ENCODE assay signal across 13 cellular contexts in the genomic region with DNA sequence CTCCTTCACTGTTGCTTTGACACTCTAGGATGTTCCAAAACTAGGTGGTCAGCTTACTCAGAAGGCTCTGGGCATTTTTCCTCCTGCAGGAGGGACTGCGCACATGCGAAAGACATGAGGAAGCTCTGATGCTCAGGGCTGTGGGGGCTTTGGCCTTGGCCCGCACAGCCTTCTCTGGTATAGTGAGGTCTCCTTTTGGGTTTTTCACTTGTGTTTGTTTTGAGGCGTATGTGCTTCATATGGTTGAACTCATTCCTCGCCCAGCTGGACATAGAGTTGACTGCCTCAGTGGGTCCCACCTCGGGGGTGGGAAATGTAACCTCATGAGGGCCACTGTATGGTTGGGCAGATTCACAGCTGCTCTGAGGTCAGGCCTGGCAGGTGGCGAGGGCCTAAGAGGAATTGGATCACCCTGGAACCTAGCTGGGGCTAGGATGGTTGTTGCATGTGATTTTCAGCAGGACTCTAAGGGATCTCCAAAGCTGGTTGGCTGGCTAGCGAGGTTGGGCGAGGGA.
DNase-seq lines count a peak whose midpoint lies in the region; ATAC-seq lines count a peak whose summit lies in the region.
"Had no signal": no experiment of that assay in that cellular context is flagged by ENCODE, and none has a peak within 500 bp of the region (broad histone marks: within the 10 kb centered on the region; RNA-seq: fewer than 3 reads in every experiment).

No MANE protein-coding gene starts in this region.

- H3K4me1 Mint-ChIP-seq in CD4-positive, CD25-positive, alpha-beta regulatory T cell, result peaks cover 21 to 86% (median 62%) of the 10 kb centered on the region in 4 donors
- H3K4me1 Mint-ChIP-seq in activated T-helper 1 cell treated with anti-CD3 and anti-CD28 coated beads, Interleukin-12 subunit alpha, Interleukin-12 subunit beta, Interleukin-2, Interleukin-4 antibody, amounts not matched to agents 30 ng/mL and 10 ng/mL and 1 ng/mL, durations not matched to agents 14 hours and 24 hours and 36 hours (ENCODE audit: low read depth), result peaks cover 74% of the 10 kb centered on the region

- peaks cover 17% of the 10 kb centered on the region for H3K36me3 Mint-ChIP-seq in CD4-positive, CD25-positive, alpha-beta regulatory T cell
- peaks cover 24% of the 10 kb centered on the region for H3K36me3 Mint-ChIP-seq in activated T-helper 1 cell treated with anti-CD3 and anti-CD28 coated beads, Interleukin-12 subunit alpha, Interleukin-12 subunit beta, Interleukin-2, Interleukin-4 antibody, amounts not matched to agents 30 ng/mL and 10 ng/mL and 1 ng/mL, durations not matched to agents 14 hours and 24 hours and 36 hours (ENCODE audit: low read depth)

- peaks cover 7% of the 10 kb centered on the region for H3K36me3 ChIP-seq in CD4-positive, CD25-positive, alpha-beta regulatory T cell (ENCODE audit: control insufficient read depth, insufficient read depth, low read length)
- H3K36me3 ChIP-seq: heart right ventricle had no signal

- H3K27ac Mint-ChIP-seq in CD4-positive, CD25-positive, alpha-beta regulatory T cell, result peak overlapping the region; percentile 9 to 85 (median 77)
- peak overlapping the region; percentile 76 for H3K27ac Mint-ChIP-seq in activated T-helper 1 cell treated with anti-CD3 and anti-CD28 coated beads, Interleukin-12 subunit alpha, Interleukin-12 subunit beta, Interleukin-2, Interleukin-4 antibody, amounts not matched to agents 30 ng/mL and 10 ng/mL and 1 ng/mL, durations not matched to agents 14 hours and 24 hours and 36 hours

- H3K27me3 Mint-ChIP-seq in CD4-positive, CD25-positive, alpha-beta regulatory T cell, result no peaks in the 10 kb centered on the region
- no peaks in the 10 kb centered on the region for H3K27me3 Mint-ChIP-seq in activated T-helper 1 cell treated with anti-CD3 and anti-CD28 coated beads, Interleukin-12 subunit alpha, Interleukin-12 subunit beta, Interleukin-2, Interleukin-4 antibody, amounts not matched to agents 30 ng/mL and 10 ng/mL and 1 ng/mL, durations not matched to agents 14 hours and 24 hours and 36 hours (ENCODE audit: insufficient read depth)

- no peaks in the 10 kb centered on the region for H3K9me3 ChIP-seq in CD4-positive, CD25-positive, alpha-beta regulatory T cell (ENCODE audit: control insufficient read depth in 2 of 2, low read length in 2 of 2)
- H3K9me3 ChIP-seq: heart right ventricle had no signal

- DNase-seq in CD4-positive, CD25-positive, alpha-beta regulatory T cell, result no peak
- DNase-seq in activated T-helper 1 cell treated with anti-CD3 and anti-CD28 coated beads, Interleukin-12 subunit alpha, Interleukin-12 subunit beta, Interleukin-2, Interleukin-4 antibody, amounts not matched to agents 30 ng/mL and 10 ng/mL and 1 ng/mL, durations not matched to agents 14 hours and 24 hours and 36 hours (ENCODE audit: low spot score), result no peak
- peak; percentile 29 for DNase-seq in posterior vena cava (ENCODE audit: low spot score)
- no peak for DNase-seq in stimulated activated naive CD4-positive, alpha-beta T cell (lab: John Stamatoyannopoulos, UW)
- no peak for DNase-seq in activated CD4-positive, alpha-beta T cell treated with anti-CD3 and anti-CD28 coated beads, Interleukin-2, amount 50 U/mL, for 1 hour
- DNase-seq: COR-L47; NCI-H1092 treated with DMSO at 0.1 percent for 48 hours; NCI-H510A treated with DMSO at 0.1 percent for 48 hours; stimulated activated CD4-positive, alpha-beta T cell treated with anti-CD3 and anti-CD28 coated beads, Interleukin-1b, Interleukin-23, amount 100 ng/mL, for 48 hours; stimulated activated naive CD4-positive, alpha-beta T cell treated with Interleukin-2 at 50 U/mL for 16 hours had no signal

- no peaks in the 10 kb centered on the region for H3K9me3 Mint-ChIP-seq in CD4-positive, CD25-positive, alpha-beta regulatory T cell
- H3K9me3 Mint-ChIP-seq in activated T-helper 1 cell treated with anti-CD3 and anti-CD28 coated beads, Interleukin-12 subunit alpha, Interleukin-12 subunit beta, Interleukin-2, Interleukin-4 antibody, amounts not matched to agents 30 ng/mL and 10 ng/mL and 1 ng/mL, durations not matched to agents 14 hours and 24 hours and 36 hours, result no peaks in the 10 kb centered on the region

- ATAC-seq in CD4-positive, CD25-positive, alpha-beta regulatory T cell (ENCODE audit: low read depth in 2 of 2), result no peak
- peak; percentile 30 for ATAC-seq in GM18868 (IDR thresholded peaks at IDR 0.05; ENCODE audit: unreplicated experiment)
- ATAC-seq in HG03571 (IDR thresholded peaks at IDR 0.05; ENCODE audit: unreplicated experiment), result no peak

- peak overlapping the region; percentile 41 for H3K4me3 ChIP-seq in CD4-positive, CD25-positive, alpha-beta regulatory T cell (ENCODE audit: low read depth, low read length)

- no peaks in the 10 kb centered on the region for H3K27me3 ChIP-seq in CD4-positive, CD25-positive, alpha-beta regulatory T cell (ENCODE audit: control insufficient read depth, insufficient read depth, low read length)
- H3K27me3 ChIP-seq: heart right ventricle had no signal

- intact Hi-C loops in activated T-helper 1 cell treated with anti-CD3 and anti-CD28 coated beads, Interleukin-12 subunit alpha, Interleukin-12 subunit beta, Interleukin-2, Interleukin-4 antibody, amounts not matched to agents 30 ng/mL and 10 ng/mL and 1 ng/mL, durations not matched to agents 14 hours and 24 hours and 36 hours (cut with micrococcal nuclease), result loop anchor here (1.0 kb wide), 1 partner anchor 10 kb away; no protein-coding TSS in a partner anchor
- intact Hi-C loops in posterior vena cava (cut with DNase I), result no loop called here

- H3K4me1 ChIP-seq in CD4-positive, CD25-positive, alpha-beta regulatory T cell (ENCODE audit: control insufficient read depth, insufficient read depth, low read length, poor library complexity, severe bottlenecking), result peaks cover 31% of the 10 kb centered on the region

- peak overlapping the region; percentile 19 to 60 (median 37) for H3K4me3 Mint-ChIP-seq in CD4-positive, CD25-positive, alpha-beta regulatory T cell
- peak overlapping the region; percentile 38 for H3K4me3 Mint-ChIP-seq in activated T-helper 1 cell treated with anti-CD3 and anti-CD28 coated beads, Interleukin-12 subunit alpha, Interleukin-12 subunit beta, Interleukin-2, Interleukin-4 antibody, amounts not matched to agents 30 ng/mL and 10 ng/mL and 1 ng/mL, durations not matched to agents 14 hours and 24 hours and 36 hours

- no peak overlapping the region for H3K27ac ChIP-seq in CD4-positive, CD25-positive, alpha-beta regulatory T cell (ENCODE audit: insufficient read depth, low read length, poor library complexity, severe bottlenecking)
